In the genomic region with DNA sequence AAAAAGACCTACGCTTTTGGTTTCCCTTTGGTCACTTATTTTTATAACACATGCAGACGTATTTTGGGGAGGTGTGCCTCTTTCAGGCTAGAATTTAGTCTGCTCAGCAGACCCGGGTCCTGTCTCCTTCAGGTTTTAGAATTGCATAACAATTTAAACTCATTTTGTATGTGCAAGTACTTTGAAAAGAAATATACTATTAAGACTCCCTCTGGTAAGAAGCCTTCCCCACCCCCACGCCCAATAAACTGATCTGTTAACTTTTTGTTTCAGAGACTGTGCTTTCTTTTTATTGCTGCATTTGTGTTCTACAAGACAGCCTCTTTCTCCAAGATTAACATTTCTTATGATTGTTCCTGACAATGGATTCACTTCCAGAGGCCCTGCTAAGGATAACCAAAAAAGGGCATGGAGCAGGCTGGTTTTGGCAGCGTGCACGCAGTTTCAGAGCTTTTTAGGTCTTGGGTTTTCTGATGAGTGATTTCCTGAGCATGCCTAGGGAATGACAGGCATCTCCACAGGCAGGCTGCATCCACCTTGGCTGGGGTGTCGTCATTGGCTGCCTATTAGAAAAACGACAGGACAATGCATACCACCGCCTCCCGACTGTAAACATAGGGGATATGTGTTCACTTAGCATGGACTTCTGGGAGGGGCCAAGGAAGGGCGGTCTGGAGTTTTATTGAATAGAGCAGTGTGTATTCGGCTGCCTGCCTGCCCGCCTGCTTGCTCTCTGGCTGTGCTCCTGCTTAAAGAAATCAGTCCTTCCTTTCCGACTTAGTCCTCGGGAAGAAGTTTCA, we compare ENCODE assay signal across 9 cellular contexts. TPM values are rescaled to one million over a fixed set of nuclear protein-coding genes. Genes with fewer than 3 reads are reported as not detected.
DNase-seq lines count a peak whose midpoint lies in the region; ATAC-seq and TF ChIP-seq lines count a peak whose summit lies in the region.
"Had no signal": no experiment of that assay in that cellular context is flagged by ENCODE, and none has a peak within 500 bp of the region (broad histone marks: within the 10 kb centered on the region; RNA-seq: fewer than 3 reads in every experiment).

TSS of gene CALD1 (plus strand) at position 694 of the 800 bp plus-strand sequence. CDS start 88,100 bp downstream, outside the sequence.

- H3K27ac ChIP-seq in lung (ENCODE audit: low read depth in 1 of 2, low read length in 1 of 2) (peak within 1 kb of the TSS; percentile 76 to 90), tibial nerve (peak within 1 kb of the TSS; percentile 23 to 92 (median 68))

- DNase-seq in AG10803 (ENCODE audit: low read depth) (peak; percentile 100), NCI-H526 treated with DMSO at 0.1 percent for 48 hours (lab: John Stamatoyannopoulos, UW) (peak; percentile 79), endothelial cell (ENCODE audit: low spot score) (peak; percentile 80), lung (ENCODE audit: low spot score) (peak; percentile 54), tibial nerve (ENCODE audit: low spot score in 2 of 2) (peak; percentile 52 to 76)
- DNase-seq in stimulated activated effector memory CD8-positive, alpha-beta T cell treated with anti-CD3 and anti-CD28 coated beads, Interleukin-12 subunit alpha, Interleukin-12 subunit beta, amount 100 ng/mL, for 72 hours (ENCODE audit: low spot score in 2 of 2), result no peak
- DNase-seq in activated effector memory CD4-positive, alpha-beta T cell treated with Interleukin-2 at 50 U/mL for 16 hours, result no peak
- no peak for DNase-seq in T-helper 2 cell treated with Interferon-gamma antibody and Interleukin-4, amounts not matched to agents 5 μg/mL and 100 μg/mL, for 36 hours (ENCODE audit: low spot score)

- H3K36me3 ChIP-seq in lung (ENCODE audit: control insufficient read depth in 2 of 2, insufficient read depth in 2 of 2, low read length in 2 of 2) (no peaks in the 10 kb centered on the region), tibial nerve (no peaks in the 10 kb centered on the region)

- H3K27me3 ChIP-seq in lung (ENCODE audit: control insufficient read depth, insufficient read depth) (no peaks in the 10 kb centered on the region), tibial nerve (no peaks in the 10 kb centered on the region)

- H3K27me3 Mint-ChIP-seq in endothelial cell (ENCODE audit: unreplicated experiment), result peaks cover 5% of the 10 kb centered on the region
- no peaks in the 10 kb centered on the region for H3K27me3 Mint-ChIP-seq in T-helper 2 cell treated with Interferon-gamma antibody and Interleukin-4, amounts not matched to agents 5 μg/mL and 100 μg/mL, for 36 hours (ENCODE audit: low read depth)

- peak within 1 kb of the TSS; percentile 95 for H3K27ac Mint-ChIP-seq in endothelial cell (ENCODE audit: unreplicated experiment)
- no peak within 1 kb of the TSS for H3K27ac Mint-ChIP-seq in stimulated activated effector memory CD8-positive, alpha-beta T cell treated with anti-CD3 and anti-CD28 coated beads, Interleukin-12 subunit alpha, Interleukin-12 subunit beta, amount 100 ng/mL, for 72 hours
- H3K27ac Mint-ChIP-seq in T-helper 2 cell treated with Interferon-gamma antibody and Interleukin-4, amounts not matched to agents 5 μg/mL and 100 μg/mL, for 36 hours, result no peak within 1 kb of the TSS

- peak; percentile 59 for ATAC-seq in lung (ENCODE audit: insufficient read depth, low FRiP score)
- ATAC-seq in stimulated activated effector memory CD8-positive, alpha-beta T cell treated with anti-CD3 and anti-CD28 coated beads, Interleukin-12 subunit alpha, Interleukin-12 subunit beta, amount 100 ng/mL, for 72 hours, result no peak
- ATAC-seq: GM12878 had no signal

- H3K4me1 ChIP-seq in lung (ENCODE audit: control insufficient read depth in 2 of 2, insufficient read depth in 2 of 2, low read length in 2 of 2) (peaks cover 6 to 30% of the 10 kb centered on the region in 2 donors), tibial nerve (peaks cover 0 to 22% (median 17%) of the 10 kb centered on the region in 4 donors)

- no peaks in the 10 kb centered on the region for H3K9me3 Mint-ChIP-seq in endothelial cell (ENCODE audit: unreplicated experiment)
- H3K9me3 Mint-ChIP-seq in stimulated activated effector memory CD8-positive, alpha-beta T cell treated with anti-CD3 and anti-CD28 coated beads, Interleukin-12 subunit alpha, Interleukin-12 subunit beta, amount 100 ng/mL, for 72 hours, result no peaks in the 10 kb centered on the region
- H3K9me3 Mint-ChIP-seq in T-helper 2 cell treated with Interferon-gamma antibody and Interleukin-4, amounts not matched to agents 5 μg/mL and 100 μg/mL, for 36 hours, result no peaks in the 10 kb centered on the region

- no peak for TF ChIP-seq CTCF in AG10803 (conservative IDR thresholded peaks at IDR 0.05; ENCODE audit: low read length)
- no peak for TF ChIP-seq CTCF in endothelial cell (IDR thresholded peaks at IDR 0.05; ENCODE audit: unreplicated experiment)
- no peak for TF ChIP-seq CTCF in lung (IDR thresholded peaks at IDR 0.05; ENCODE audit: control extremely low read depth, extremely low read depth)
- TF ChIP-seq CTCF in tibial nerve (IDR thresholded peaks at IDR 0.05), result no peak

- H3K4me3 ChIP-seq in AG10803 (ENCODE audit: low read length), result peak within 1 kb of the TSS; percentile 77
- peak within 1 kb of the TSS; percentile 59 for H3K4me3 ChIP-seq in lung
- H3K4me3 ChIP-seq in tibial nerve, result peak within 1 kb of the TSS; percentile 26 to 60 (median 40)
- H3K4me3 ChIP-seq: GM12878 had no signal

- TF ChIP-seq POLR2A in tibial nerve (IDR thresholded peaks at IDR 0.05), result peak in 1 of 2 donors; percentile 73

- H3K9me3 ChIP-seq in lung (ENCODE audit: control insufficient read depth in 2 of 2, insufficient read depth in 1 of 2, low read length in 1 of 2), result no peaks in the 10 kb centered on the region
- no peaks in the 10 kb centered on the region for H3K9me3 ChIP-seq in tibial nerve

- TF ChIP-seq EP300 in tibial nerve (IDR thresholded peaks at IDR 0.05), result peak in 1 of 2 donors; percentile 83

- WGBS in lung, 2 donors, result 30 to 40% methylated on average over 15 of the region's 15 CpGs
- WGBS in tibial nerve, 2 donors, result 8 to 9% methylated on average over 15 of the region's 15 CpGs

- H3K4me3 Mint-ChIP-seq in endothelial cell (ENCODE audit: unreplicated experiment), result peak within 1 kb of the TSS; percentile 98
- H3K4me3 Mint-ChIP-seq in stimulated activated effector memory CD8-positive, alpha-beta T cell treated with anti-CD3 and anti-CD28 coated beads, Interleukin-12 subunit alpha, Interleukin-12 subunit beta, amount 100 ng/mL, for 72 hours, result no peak within 1 kb of the TSS
- no peak within 1 kb of the TSS for H3K4me3 Mint-ChIP-seq in T-helper 2 cell treated with Interferon-gamma antibody and Interleukin-4, amounts not matched to agents 5 μg/mL and 100 μg/mL, for 36 hours

- peaks cover 11% of the 10 kb centered on the region for H3K36me3 Mint-ChIP-seq in endothelial cell (ENCODE audit: low read depth, unreplicated experiment)
- no peaks in the 10 kb centered on the region for H3K36me3 Mint-ChIP-seq in stimulated activated effector memory CD8-positive, alpha-beta T cell treated with anti-CD3 and anti-CD28 coated beads, Interleukin-12 subunit alpha, Interleukin-12 subunit beta, amount 100 ng/mL, for 72 hours
- H3K36me3 Mint-ChIP-seq in T-helper 2 cell treated with Interferon-gamma antibody and Interleukin-4, amounts not matched to agents 5 μg/mL and 100 μg/mL, for 36 hours (ENCODE audit: low read depth), result no peaks in the 10 kb centered on the region

- H3K4me1 Mint-ChIP-seq in endothelial cell (ENCODE audit: unreplicated experiment), result peaks cover 48% of the 10 kb centered on the region
- H3K4me1 Mint-ChIP-seq in stimulated activated effector memory CD8-positive, alpha-beta T cell treated with anti-CD3 and anti-CD28 coated beads, Interleukin-12 subunit alpha, Interleukin-12 subunit beta, amount 100 ng/mL, for 72 hours, result no peaks in the 10 kb centered on the region
- peaks cover 7% of the 10 kb centered on the region for H3K4me1 Mint-ChIP-seq in T-helper 2 cell treated with Interferon-gamma antibody and Interleukin-4, amounts not matched to agents 5 μg/mL and 100 μg/mL, for 36 hours (ENCODE audit: low read depth)

RNA-seq across cellular contexts. Expression of gene CALD1, which starts in this region (rescaled TPM):
- 230 TPM for total RNA-seq in endothelial cell (ENCODE audit: unreplicated experiment)
- 100 to 1,000 TPM; 127 to 173 TPM for total RNA-seq in lung
- 10 to 100 TPM; 56.4 to 57.3 TPM for polyA plus RNA-seq in lung
- total RNA-seq in tibial nerve, result 100 to 1,000 TPM; 320 to 870 (median 433) TPM

Comparison
In these comparisons a context has a peak if more than half of its experiments do, and no peak if none do; other contexts are left out.
1. DNase-seq: peak in AG10803 (single experiment), NCI-H526 treated with DMSO at 0.1 percent for 48 hours (single experiment), endothelial cell (single experiment), lung (single experiment) and tibial nerve (2 of 2); none in stimulated activated effector memory CD8-positive, alpha-beta T cell treated with anti-CD3 and anti-CD28 coated beads, Interleukin-12 subunit alpha, Interleukin-12 subunit beta, amount 100 ng/mL, for 72 hours (0 of 2), activated effector memory CD4-positive, alpha-beta T cell treated with Interleukin-2 at 50 U/mL for 16 hours (single experiment) and T-helper 2 cell treated with Interferon-gamma antibody and Interleukin-4, amounts not matched to agents 5 μg/mL and 100 μg/mL, for 36 hours (single experiment).
2. Peak in every context shown above with its lines, with median percentiles within 50 percentile points of each other: H3K4me3 ChIP-seq.